ENCODE assay signal across 18 cellular contexts in genomic region chr11:31355817-31356216, GRCh38. TPM values are rescaled to one million over a fixed set of nuclear protein-coding genes. Genes with fewer than 3 reads are reported as not detected.
A peak's percentile ranks its signal among the peaks of the same experiment; 100 is the strongest.
DNase-seq lines count a peak whose midpoint lies in the region; ATAC-seq and TF ChIP-seq lines count a peak whose summit lies in the region.
"Had no signal": no experiment of that assay in that cellular context is flagged by ENCODE, and none has a peak within 500 bp of the region (broad histone marks: within the 10 kb centered on the region; RNA-seq: fewer than 3 reads in every experiment).

No MANE protein-coding gene starts in this region.

- no peak overlapping the region for H3K4me3 ChIP-seq in RWPE2 (ENCODE audit: severe bottlenecking)
- H3K4me3 ChIP-seq in fibroblast of mammary gland (ENCODE audit: control insufficient read depth, low read depth, low read length), result no peak overlapping the region
- H3K4me3 ChIP-seq: BLaER1, HAP-1, Peyer's patch had no signal

- H3K27ac ChIP-seq in RWPE2 (ENCODE audit: poor library complexity, severe bottlenecking), result no peak overlapping the region
- H3K27ac ChIP-seq: BLaER1, Peyer's patch had no signal

- no peak overlapping the region for H3K4me3 Mint-ChIP-seq in stimulated activated naive B cell treated with anti-CD40 and anti-IgM and Interleukin-4, amounts not matched to agents 10 μg/mL and 1 μg/mL and 100 μg/mL, for 72 hours
- H3K4me3 Mint-ChIP-seq: CD4-positive, CD25-positive, alpha-beta regulatory T cell; HFFc6 had no signal

- H3K36me3 ChIP-seq in RWPE2 (ENCODE audit: low read depth), result no peaks in the 10 kb centered on the region
- H3K36me3 ChIP-seq: BLaER1, HAP-1, Peyer's patch had no signal

- H3K27me3 ChIP-seq in RWPE2 (ENCODE audit: insufficient read depth, poor library complexity, severe bottlenecking), result no peaks in the 10 kb centered on the region
- H3K27me3 ChIP-seq: BLaER1, Peyer's patch had no signal

- peak; percentile 48 for DNase-seq in HT1080 (ENCODE audit: low read depth)
- DNase-seq in RWPE2 (ENCODE audit: low spot score), result no peak
- peak; percentile 10 for DNase-seq in fibroblast of mammary gland (ENCODE audit: low read depth)
- no peak for DNase-seq in stimulated activated naive B cell treated with anti-CD40 and anti-IgM and Interleukin-4, amounts not matched to agents 10 μg/mL and 1 μg/mL and 100 μg/mL, for 72 hours
- DNase-seq in NCI-H345 (lab: John Stamatoyannopoulos, UW), result no peak
- no peak for DNase-seq in NCI-H2227 treated with DMSO at 0.1 percent for 48 hours (lab: John Stamatoyannopoulos, UW)
- DNase-seq: CD4-positive, CD25-positive, alpha-beta regulatory T cell; GOT3; HFFc6; KG1; NCI-H1048; NCI-H1694; Peyer's patch; SK-N-SH had no signal

- H3K4me1 Mint-ChIP-seq in stimulated activated naive B cell treated with anti-CD40 and anti-IgM and Interleukin-4, amounts not matched to agents 10 μg/mL and 1 μg/mL and 100 μg/mL, for 72 hours, result no peaks in the 10 kb centered on the region
- H3K4me1 Mint-ChIP-seq: CD4-positive, CD25-positive, alpha-beta regulatory T cell had no signal

- no peaks in the 10 kb centered on the region for H3K9me3 ChIP-seq in RWPE2 (ENCODE audit: severe bottlenecking)
- H3K9me3 ChIP-seq: BLaER1, HAP-1, Peyer's patch, SK-N-SH had no signal

- no peaks in the 10 kb centered on the region for H3K9me3 Mint-ChIP-seq in stimulated activated naive B cell treated with anti-CD40 and anti-IgM and Interleukin-4, amounts not matched to agents 10 μg/mL and 1 μg/mL and 100 μg/mL, for 72 hours
- H3K9me3 Mint-ChIP-seq: HFFc6 had no signal

- no peak for TF ChIP-seq CTCF in RWPE2 (IDR thresholded peaks at IDR 0.05; ENCODE audit: poor library complexity, severe bottlenecking)
- no peak for TF ChIP-seq CTCF in fibroblast of mammary gland (conservative IDR thresholded peaks at IDR 0.05; ENCODE audit: control insufficient read depth, insufficient read depth, low read depth, low read length)

- peaks cover 27 to 32% of the 10 kb centered on the region in 2 donors for H3K27me3 Mint-ChIP-seq in stimulated activated naive B cell treated with anti-CD40 and anti-IgM and Interleukin-4, amounts not matched to agents 10 μg/mL and 1 μg/mL and 100 μg/mL, for 72 hours

- no peaks in the 10 kb centered on the region for H3K4me1 ChIP-seq in RWPE2 (ENCODE audit: insufficient read depth, poor library complexity, severe bottlenecking)
- H3K4me1 ChIP-seq: BLaER1, HAP-1, Peyer's patch had no signal

- ATAC-seq in RWPE2 (ENCODE audit: low read depth), result peak; percentile 58; the same call in 2 of the 3 replicates
- ATAC-seq in stimulated activated naive B cell treated with anti-CD40 and anti-IgM and Interleukin-4, amounts not matched to agents 10 μg/mL and 1 μg/mL and 100 μg/mL, for 72 hours (replicated peaks), result no peak
- ATAC-seq in HG02973 (IDR thresholded peaks at IDR 0.05; ENCODE audit: unreplicated experiment), result no peak

- peak overlapping the region; percentile 51 for H3K27ac Mint-ChIP-seq in stimulated activated naive B cell treated with anti-CD40 and anti-IgM and Interleukin-4, amounts not matched to agents 10 μg/mL and 1 μg/mL and 100 μg/mL, for 72 hours
- H3K27ac Mint-ChIP-seq: CD4-positive, CD25-positive, alpha-beta regulatory T cell; HFFc6 had no signal

- no peaks in the 10 kb centered on the region for H3K36me3 Mint-ChIP-seq in stimulated activated naive B cell treated with anti-CD40 and anti-IgM and Interleukin-4, amounts not matched to agents 10 μg/mL and 1 μg/mL and 100 μg/mL, for 72 hours

RNA-seq across cellular contexts. Expression of gene DCDC1, which starts 13.7 kb away (rescaled TPM):
- not detected in 2 replicates for total RNA-seq in HT1080 (2014; rRNA removed; shearing (Covaris generic))
- 0.09 TPM in 1 of 2 replicates, not detected in the other for polyA plus RNA-seq in HT1080 (2015; cell fraction: cytosol; rRNA removed)
- polyA plus RNA-seq in HT1080 (2015; cell fraction: nucleus; rRNA removed), result not detected in 2 replicates
- total RNA-seq: CD4-positive, CD25-positive, alpha-beta regulatory T cell; HFFc6; IMR-90 had no signal
- polyA plus RNA-seq: CD4-positive, CD25-positive, alpha-beta regulatory T cell; IMR-90 had no signal

RNA-seq across cellular contexts. Expression of gene DNAJC24, which starts 13.8 kb away (rescaled TPM):
- 9.4 and 12.0 TPM in 2 replicates for total RNA-seq in HT1080 (2014; rRNA removed; shearing (Covaris generic))
- 18.7 and 21.3 TPM in 2 replicates for polyA plus RNA-seq in HT1080 (2015; cell fraction: cytosol; rRNA removed)
- polyA plus RNA-seq in HT1080 (2015; cell fraction: nucleus; rRNA removed), result 22.5 and 22.9 TPM in 2 replicates

Comparison
In these comparisons a context has a peak if more than half of its experiments do, and no peak if none do; other contexts are left out.
1. DNase-seq: peak in HT1080 (single experiment) and fibroblast of mammary gland (single experiment); none in RWPE2 (single experiment), stimulated activated naive B cell treated with anti-CD40 and anti-IgM and Interleukin-4, amounts not matched to agents 10 μg/mL and 1 μg/mL and 100 μg/mL, for 72 hours (single experiment), NCI-H345 (single experiment) and NCI-H2227 treated with DMSO at 0.1 percent for 48 hours (single experiment).